ENCODE assay signal across 14 cellular contexts in genomic region chr12:96134200-96134599, GRCh38. TPM values are rescaled to one million over a fixed set of nuclear protein-coding genes. Genes with fewer than 3 reads are reported as not detected.
DNase-seq lines count a peak whose midpoint lies in the region; ATAC-seq and TF ChIP-seq lines count a peak whose summit lies in the region.
"Had no signal": no experiment of that assay in that cellular context is flagged by ENCODE, and none has a peak within 500 bp of the region (broad histone marks: within the 10 kb centered on the region; RNA-seq: fewer than 3 reads in every experiment).

No MANE protein-coding gene starts in this region.

- peaks cover 17% of the 10 kb centered on the region for H3K4me1 ChIP-seq in CD4-positive, alpha-beta memory T cell (ENCODE audit: insufficient read depth, low read length)
- no peaks in the 10 kb centered on the region for H3K4me1 ChIP-seq in adrenal gland (replicated peaks in 1 of 2)

- no peaks in the 10 kb centered on the region for H3K9me3 ChIP-seq in CD4-positive, alpha-beta memory T cell (ENCODE audit: control insufficient read depth in 1 of 2, low read length in 2 of 2)
- no peaks in the 10 kb centered on the region for H3K9me3 ChIP-seq in adrenal gland (replicated peaks in 1 of 3)

- no peaks in the 10 kb centered on the region for H3K36me3 ChIP-seq in CD4-positive, alpha-beta memory T cell (ENCODE audit: insufficient read depth, low read length)
- H3K36me3 ChIP-seq in adrenal gland (replicated peaks in 1 of 2) = no peaks in the 10 kb centered on the region

- H3K27me3 ChIP-seq in CD4-positive, alpha-beta memory T cell (ENCODE audit: insufficient read depth, low read length) = no peaks in the 10 kb centered on the region
- no peaks in the 10 kb centered on the region for H3K27me3 ChIP-seq in adrenal gland

- H3K9me3 Mint-ChIP-seq in activated T-cell treated with anti-CD3 and anti-CD28 coated beads, Interleukin-2, amount 50 U/mL, for 4 hours = no peaks in the 10 kb centered on the region
- no peaks in the 10 kb centered on the region for H3K9me3 Mint-ChIP-seq in CD4-positive, alpha-beta memory T cell
- H3K9me3 Mint-ChIP-seq in activated CD8-positive, alpha-beta T cell treated with anti-CD3 and anti-CD28 coated beads for 36 hours = no peaks in the 10 kb centered on the region
- H3K9me3 Mint-ChIP-seq: CD8-positive, alpha-beta memory T cell; GM23338; IgD-negative memory B cell had no signal

- H3K36me3 Mint-ChIP-seq in activated T-cell treated with anti-CD3 and anti-CD28 coated beads, Interleukin-2, amount 50 U/mL, for 4 hours (ENCODE audit: insufficient read depth) = no peaks in the 10 kb centered on the region
- no peaks in the 10 kb centered on the region for H3K36me3 Mint-ChIP-seq in CD4-positive, alpha-beta memory T cell
- no peaks in the 10 kb centered on the region for H3K36me3 Mint-ChIP-seq in activated CD8-positive, alpha-beta T cell treated with anti-CD3 and anti-CD28 coated beads for 36 hours (ENCODE audit: low read depth)
- H3K36me3 Mint-ChIP-seq: CD8-positive, alpha-beta memory T cell had no signal

- TF ChIP-seq POLR2A in adrenal gland (IDR thresholded peaks at IDR 0.05) = no peak

- TF ChIP-seq CTCF in activated CD8-positive, alpha-beta T cell treated with anti-CD3 and anti-CD28 coated beads for 36 hours (IDR thresholded peaks at IDR 0.05) = no peak
- no peak for TF ChIP-seq CTCF in adrenal gland (IDR thresholded peaks at IDR 0.05)

- no peak overlapping the region for H3K4me3 ChIP-seq in CD4-positive, alpha-beta memory T cell (ENCODE audit: low read length in 2 of 2)
- H3K4me3 ChIP-seq in adrenal gland = no peak overlapping the region
- H3K4me3 ChIP-seq: GM23338 had no signal

- CTCF ChIA-PET in CD4-positive, alpha-beta memory T cell (lab: Charles Lee; ENCODE audit: partially characterized antibody) = interaction anchor here (2.0 to 3.5 kb wide), 3 partner anchors 68 to 81 kb away, joined by 7 to 26 read pairs (median 12); no protein-coding TSS in a partner anchor
- CTCF ChIA-PET in activated CD8-positive, alpha-beta T cell treated with anti-CD3 and anti-CD28 coated beads for 36 hours (lab: Charles Lee) = no interaction called here

- no peaks in the 10 kb centered on the region for H3K27me3 Mint-ChIP-seq in activated T-cell treated with anti-CD3 and anti-CD28 coated beads, Interleukin-2, amount 50 U/mL, for 4 hours (ENCODE audit: low read depth)
- peaks cover 6 to 11% of the 10 kb centered on the region in 2 donors for H3K27me3 Mint-ChIP-seq in CD4-positive, alpha-beta memory T cell
- peaks cover 4% of the 10 kb centered on the region for H3K27me3 Mint-ChIP-seq in activated CD8-positive, alpha-beta T cell treated with anti-CD3 and anti-CD28 coated beads for 36 hours

- intact Hi-C loops in CD4-positive, alpha-beta memory T cell (cut with micrococcal nuclease) = no loop called here
- intact Hi-C loops in activated CD8-positive, alpha-beta T cell treated with anti-CD3 and anti-CD28 coated beads for 36 hours (cut with micrococcal nuclease) = no loop called here
- intact Hi-C loops in adrenal gland (cut with DNase I) = no loop called here

- peak; percentile 56 to 67 for ATAC-seq in activated T-cell treated with anti-CD3 and anti-CD28 coated beads, Interleukin-2, amount 50 U/mL, for 4 hours
- peak; percentile 51 for ATAC-seq in activated CD8-positive, alpha-beta T cell treated with anti-CD3 and anti-CD28 coated beads for 36 hours
- peak; percentile 64 for ATAC-seq in stimulated activated naive CD8-positive, alpha-beta T cell treated with anti-CD3 and anti-CD28 coated beads, Interleukin-15, Interleukin-2, amounts not matched to agents 100 U/mL and 50 U/mL, for 24 hours
- ATAC-seq in GM18873 (IDR thresholded peaks at IDR 0.05; ENCODE audit: low FRiP score, unreplicated experiment) = no peak
- ATAC-seq: GM23338 had no signal

- no peak overlapping the region for H3K4me3 Mint-ChIP-seq in activated T-cell treated with anti-CD3 and anti-CD28 coated beads, Interleukin-2, amount 50 U/mL, for 4 hours
- H3K4me3 Mint-ChIP-seq in CD4-positive, alpha-beta memory T cell = peak overlapping the region in 7 of 8 donors; percentile 16 to 70 (median 45)
- no peak overlapping the region for H3K4me3 Mint-ChIP-seq in activated CD8-positive, alpha-beta T cell treated with anti-CD3 and anti-CD28 coated beads for 36 hours
- H3K4me3 Mint-ChIP-seq: GM23338 had no signal

- H3K27ac ChIP-seq in CD4-positive, alpha-beta memory T cell (ENCODE audit: low read depth, low read length) = no peak overlapping the region
- no peak overlapping the region for H3K27ac ChIP-seq in adrenal gland

- DNase-seq in activated T-cell treated with anti-CD3 and anti-CD28 coated beads, Interleukin-2, amount 50 U/mL, for 4 hours = no peak
- DNase-seq in activated T-cell treated with anti-CD3 and anti-CD28 coated beads, Interleukin-2, amount 50 U/mL, for 1 hour = no peak
- peak; percentile 33 to 55 (median 46) for DNase-seq in CD4-positive, alpha-beta memory T cell
- peak; percentile 32 for DNase-seq in activated CD8-positive, alpha-beta T cell treated with anti-CD3 and anti-CD28 coated beads for 36 hours
- DNase-seq in stimulated activated naive CD8-positive, alpha-beta T cell treated with anti-CD3 and anti-CD28 coated beads, Interleukin-15, Interleukin-2, amounts not matched to agents 100 U/mL and 50 U/mL, for 24 hours = no peak
- DNase-seq in adrenal gland = no peak
- DNase-seq: GF-D8, NCI-H1417 treated with DMSO at 0.1 percent for 48 hours, NCI-H2029 treated with DMSO at 0.1 percent for 48 hours, NCI-H510A treated with DMSO at 0.1 percent for 48 hours had no signal

- WGBS in adrenal gland, 4 donors = 83 to 88% (median 86%) methylated on average over 5 of the region's 5 CpGs

- H3K27ac Mint-ChIP-seq in CD4-positive, alpha-beta memory T cell = peak overlapping the region in 3 of 7 donors; percentile 48 to 74 (median 64)
- H3K27ac Mint-ChIP-seq in activated CD8-positive, alpha-beta T cell treated with anti-CD3 and anti-CD28 coated beads for 36 hours = no peak overlapping the region
- H3K27ac Mint-ChIP-seq: GM23338 had no signal

- POLR2A ChIA-PET in CD4-positive, alpha-beta memory T cell (lab: Charles Lee; ENCODE audit: partially characterized antibody) = no interaction called here
- POLR2A ChIA-PET in activated CD8-positive, alpha-beta T cell treated with anti-CD3 and anti-CD28 coated beads for 36 hours (lab: Charles Lee) = interaction anchor here (1.6 kb wide), 1 partner anchor 42 kb away, joined by 4 read pairs; no protein-coding TSS in a partner anchor

- peaks cover 14% of the 10 kb centered on the region for H3K4me1 Mint-ChIP-seq in activated T-cell treated with anti-CD3 and anti-CD28 coated beads, Interleukin-2, amount 50 U/mL, for 4 hours (ENCODE audit: low read depth)
- H3K4me1 Mint-ChIP-seq in CD4-positive, alpha-beta memory T cell = peaks cover 12 to 20% (median 15%) of the 10 kb centered on the region in 4 donors
- peaks cover 24% of the 10 kb centered on the region for H3K4me1 Mint-ChIP-seq in activated CD8-positive, alpha-beta T cell treated with anti-CD3 and anti-CD28 coated beads for 36 hours (ENCODE audit: low read depth)

RNA-seq across cellular contexts. Expression of gene ELK3, which starts 60.0 kb away (rescaled TPM):
- 10 to 100 TPM; 33.8 to 43.1 (median 33.9) TPM for total RNA-seq in activated T-cell treated with anti-CD3 and anti-CD28 coated beads, Interleukin-2, amount 50 U/mL, for 4 hours
- total RNA-seq in CD4-positive, alpha-beta memory T cell = 10 to 100 TPM; 56.4 to 56.5 TPM
- polyA plus RNA-seq in CD4-positive, alpha-beta memory T cell = 10 to 100 TPM; 20.8 to 56.5 TPM
- 1 to 10 TPM; 7.7 TPM for total RNA-seq in activated CD8-positive, alpha-beta T cell treated with anti-CD3 and anti-CD28 coated beads for 36 hours
- total RNA-seq in adrenal gland = 10 to 100 TPM; 10.8 to 33.6 (median 24.3) TPM
- polyA plus RNA-seq in adrenal gland = 10 to 100 TPM in 1 of 3 donors, 1 to 10 TPM in 2; 6.6 to 16.0 (median 8.6) TPM

Comparison
In these comparisons a context has a peak if more than half of its experiments do, and no peak if none do; other contexts are left out.
1. DNase-seq: peak in CD4-positive, alpha-beta memory T cell (5 of 5) and activated CD8-positive, alpha-beta T cell treated with anti-CD3 and anti-CD28 coated beads for 36 hours (single experiment); none in activated T-cell treated with anti-CD3 and anti-CD28 coated beads, Interleukin-2, amount 50 U/mL, for 4 hours (single experiment), activated T-cell treated with anti-CD3 and anti-CD28 coated beads, Interleukin-2, amount 50 U/mL, for 1 hour (single experiment), stimulated activated naive CD8-positive, alpha-beta T cell treated with anti-CD3 and anti-CD28 coated beads, Interleukin-15, Interleukin-2, amounts not matched to agents 100 U/mL and 50 U/mL, for 24 hours (single experiment) and adrenal gland (0 of 7).
2. H3K4me3 Mint-ChIP-seq: peak in CD4-positive, alpha-beta memory T cell (7 of 8); none in activated T-cell treated with anti-CD3 and anti-CD28 coated beads, Interleukin-2, amount 50 U/mL, for 4 hours (single experiment) and activated CD8-positive, alpha-beta T cell treated with anti-CD3 and anti-CD28 coated beads for 36 hours (single experiment).